In the genomic region with DNA sequence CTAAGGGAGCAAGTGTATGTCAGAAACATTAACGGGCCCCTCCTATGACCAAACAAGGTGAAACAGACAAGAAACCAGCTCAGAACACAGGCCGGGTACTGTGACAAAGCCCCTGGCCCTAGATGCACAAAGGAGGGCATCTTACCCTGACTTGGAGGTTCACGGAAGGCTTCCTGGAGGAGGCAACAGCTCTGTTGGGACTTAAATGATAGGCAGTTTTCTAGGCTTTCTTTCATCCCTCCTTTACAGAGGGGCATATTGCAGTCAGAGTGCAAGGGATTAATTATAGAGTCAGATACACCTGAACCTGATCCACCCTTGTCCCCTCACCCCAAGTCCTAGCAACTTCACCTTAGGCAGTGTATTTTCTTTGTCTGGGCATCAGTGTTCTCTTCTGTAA, we compare ENCODE assay signal across 1 cellular context.
TF ChIP-seq lines count a peak whose summit lies in the region.

No MANE protein-coding gene starts in this region.

TF ChIP-seq in neural cell, 6 proteins besides CTCF, POLR2A, EP300 and RAD21:
- TF ChIP-seq, protein P1, sequence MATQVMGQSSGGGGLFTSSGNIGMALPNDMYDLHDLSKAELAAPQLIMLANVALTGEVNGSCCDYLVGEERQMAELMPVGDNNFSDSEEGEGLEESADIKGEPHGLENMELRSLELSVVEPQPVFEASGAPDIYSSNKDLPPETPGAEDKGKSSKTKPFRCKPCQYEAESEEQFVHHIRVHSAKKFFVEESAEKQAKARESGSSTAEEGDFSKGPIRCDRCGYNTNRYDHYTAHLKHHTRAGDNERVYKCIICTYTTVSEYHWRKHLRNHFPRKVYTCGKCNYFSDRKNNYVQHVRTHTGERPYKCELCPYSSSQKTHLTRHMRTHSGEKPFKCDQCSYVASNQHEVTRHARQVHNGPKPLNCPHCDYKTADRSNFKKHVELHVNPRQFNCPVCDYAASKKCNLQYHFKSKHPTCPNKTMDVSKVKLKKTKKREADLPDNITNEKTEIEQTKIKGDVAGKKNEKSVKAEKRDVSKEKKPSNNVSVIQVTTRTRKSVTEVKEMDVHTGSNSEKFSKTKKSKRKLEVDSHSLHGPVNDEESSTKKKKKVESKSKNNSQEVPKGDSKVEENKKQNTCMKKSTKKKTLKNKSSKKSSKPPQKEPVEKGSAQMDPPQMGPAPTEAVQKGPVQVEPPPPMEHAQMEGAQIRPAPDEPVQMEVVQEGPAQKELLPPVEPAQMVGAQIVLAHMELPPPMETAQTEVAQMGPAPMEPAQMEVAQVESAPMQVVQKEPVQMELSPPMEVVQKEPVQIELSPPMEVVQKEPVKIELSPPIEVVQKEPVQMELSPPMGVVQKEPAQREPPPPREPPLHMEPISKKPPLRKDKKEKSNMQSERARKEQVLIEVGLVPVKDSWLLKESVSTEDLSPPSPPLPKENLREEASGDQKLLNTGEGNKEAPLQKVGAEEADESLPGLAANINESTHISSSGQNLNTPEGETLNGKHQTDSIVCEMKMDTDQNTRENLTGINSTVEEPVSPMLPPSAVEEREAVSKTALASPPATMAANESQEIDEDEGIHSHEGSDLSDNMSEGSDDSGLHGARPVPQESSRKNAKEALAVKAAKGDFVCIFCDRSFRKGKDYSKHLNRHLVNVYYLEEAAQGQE (IDR thresholded peaks at IDR 0.05; ENCODE audit: borderline replicate concordance): no peak
- TF ChIP-seq SMC3 (conservative IDR thresholded peaks at IDR 0.05; ENCODE audit: poor library complexity) (no peak), MXI1 (conservative IDR thresholded peaks at IDR 0.05; ENCODE audit: poor library complexity, severe bottlenecking) (no peak), EZH2 (IDR thresholded peaks at IDR 0.05; ENCODE audit: borderline replicate concordance, insufficient read depth, low read length, poor library complexity, severe bottlenecking) (no peak), TAF1 (IDR thresholded peaks at IDR 0.05; ENCODE audit: low read depth) (no peak), POLR2AphosphoS5 (IDR thresholded peaks at IDR 0.05) (no peak)
TF ChIP-seq in neural cell: peak in this region for 0.
